2 cellular contexts compared by ENCODE assay signal in the genomic region with DNA sequence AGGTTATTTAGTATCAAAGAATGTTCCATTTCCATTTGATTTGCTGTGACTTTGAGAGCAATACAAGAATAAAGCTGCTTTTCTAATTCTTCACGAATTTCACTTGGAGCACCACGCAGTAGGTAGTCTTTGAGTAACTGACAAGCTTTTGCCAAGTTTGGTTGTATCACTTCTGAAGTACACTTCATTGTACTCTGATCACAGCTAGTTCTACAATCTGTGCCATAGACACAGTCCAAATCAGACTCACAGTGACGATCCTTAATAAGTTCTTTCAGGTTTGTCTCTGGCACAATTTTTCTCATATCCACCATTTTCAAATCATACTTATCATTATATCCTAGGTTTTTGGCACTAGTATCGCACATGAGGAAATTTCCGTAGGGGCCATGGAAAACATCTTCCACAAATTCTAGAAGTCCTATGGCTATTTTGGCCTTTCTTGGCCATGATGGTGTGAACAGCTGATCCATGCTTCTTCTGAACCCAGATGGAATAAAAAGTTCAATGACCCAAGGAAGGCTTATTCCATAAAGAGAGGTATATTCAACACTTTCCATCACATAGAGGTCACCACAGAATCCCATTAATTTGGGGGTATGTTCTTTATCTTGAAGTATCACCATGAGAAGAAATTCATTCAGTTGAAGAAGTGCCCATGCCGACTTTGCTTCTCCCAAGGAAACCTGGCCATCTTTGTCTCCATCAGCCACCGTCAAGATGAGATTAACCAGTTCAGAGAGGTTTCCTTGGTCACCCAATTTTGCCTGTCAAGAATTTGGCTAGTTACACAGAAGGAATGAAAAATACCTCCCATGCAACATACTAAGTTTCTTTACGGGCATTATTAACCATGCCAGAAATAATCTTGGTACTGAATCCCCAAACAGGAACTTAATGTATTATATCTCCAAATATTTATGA.
TF ChIP-seq lines count a peak whose summit lies in the region.

No MANE protein-coding gene starts in this region.

TF ChIP-seq in IMR-90, 13 proteins besides CTCF, POLR2A, EP300 and RAD21:
- no peak for TF ChIP-seq CEBPB (IDR thresholded peaks at IDR 0.05; ENCODE audit: low read depth, low read length)
- no peak for TF ChIP-seq BHLHE40 (IDR thresholded peaks at IDR 0.05; ENCODE audit: low read depth, low read length)
- TF ChIP-seq RCOR1 (IDR thresholded peaks at IDR 0.05; ENCODE audit: insufficient replicate concordance, low read length): no peak
- no peak for TF ChIP-seq CHD1 (IDR thresholded peaks at IDR 0.05; ENCODE audit: low read depth, low read length)
- TF ChIP-seq USF2 (IDR thresholded peaks at IDR 0.05; ENCODE audit: low read depth, low read length): no peak
- no peak for TF ChIP-seq MAFK (IDR thresholded peaks at IDR 0.05; ENCODE audit: low read depth, low read length)
- no peak for TF ChIP-seq RFX5 (IDR thresholded peaks at IDR 0.05; ENCODE audit: low read depth, low read length)
- TF ChIP-seq NFE2L2 (IDR thresholded peaks at IDR 0.05; ENCODE audit: low read depth, low read length): no peak
- TF ChIP-seq SMC3 (IDR thresholded peaks at IDR 0.05; ENCODE audit: low read depth, low read length): no peak
- TF ChIP-seq FOS (IDR thresholded peaks at IDR 0.05; ENCODE audit: low read depth, low read length): no peak
- no peak for TF ChIP-seq MAZ (IDR thresholded peaks at IDR 0.05; ENCODE audit: borderline replicate concordance, low read depth, low read length)
- no peak for TF ChIP-seq MXI1 (IDR thresholded peaks at IDR 0.05; ENCODE audit: borderline replicate concordance, low read depth, low read length)
- no peak for TF ChIP-seq ELK1 (IDR thresholded peaks at IDR 0.05; ENCODE audit: borderline replicate concordance, low read depth, low read length)

TF ChIP-seq in K562, 482 proteins besides CTCF, POLR2A, EP300 and RAD21:
- TF ChIP-seq POLR2G (IDR thresholded peaks at IDR 0.05; ENCODE audit: low read depth, low read length) (peak; percentile 44; the same call in 1 of the 2 replicates), RBFOX2 (IDR thresholded peaks at IDR 0.05; ENCODE audit: low read depth, low read length) (0 out of 2 replicates have a peak, but pooled peaks have one; percentile 23), DACH1 (IDR thresholded peaks at IDR 0.05; ENCODE audit: partially characterized antibody) (peak; percentile 55), POLR2AphosphoS2 (IDR thresholded peaks at IDR 0.05; ENCODE audit: low read length) (peak; percentile 56; the same call in 1 of the 2 replicates), RBM22 (IDR thresholded peaks at IDR 0.05; ENCODE audit: low read depth, low read length, poor library complexity, severe bottlenecking) (peak; percentile 38), ETV1 (tag; conservative IDR thresholded peaks at IDR 0.05; ENCODE audit: low read depth) (no peak), ZFP30 (CRISPR knock-in tag; IDR thresholded peaks at IDR 0.05; ENCODE audit: borderline replicate concordance) (no peak)
